Comparison of ENCODE assay signal across 8 cellular contexts in genomic region chr1:111192643-111193519, GRCh38. TPM values are rescaled to one million over a fixed set of nuclear protein-coding genes. Genes with fewer than 3 reads are reported as not detected.
DNase-seq lines count a peak whose midpoint lies in the region; ATAC-seq, FAIRE-seq and TF ChIP-seq lines count a peak whose summit lies in the region.

No MANE protein-coding gene starts in this region.

- peak; percentile 20 for TF ChIP-seq POLR2A in GM18505 (IDR thresholded peaks at IDR 0.05; ENCODE audit: borderline replicate concordance, extremely low read depth, insufficient read depth, insufficient read length)
- TF ChIP-seq POLR2A in endothelial cell of umbilical vein (IDR thresholded peaks at IDR 0.05; ENCODE audit: low read depth, low read length) = no peak

- H3K36me3 ChIP-seq in endothelial cell of umbilical vein (ENCODE audit: control insufficient read depth in 2 of 2, extremely low read depth in 1 of 2, insufficient read depth in 2 of 2, low read length in 2 of 2) = peaks cover 0 to 3% of the 10 kb centered on the region in 2 experiments

- H2AFZ ChIP-seq in endothelial cell of umbilical vein (ENCODE audit: low read depth, low read length) = peak overlapping the region; percentile 24

- CTCF ChIA-PET in endothelial cell of umbilical vein (lab: Charles Lee) = interaction anchor here (0.6 to 1.1 kb wide), 3 partner anchors 10 to 207 kb away, joined by 3 to 4 read pairs (median 3); no protein-coding TSS in a partner anchor

- dilution Hi-C loops in endothelial cell of umbilical vein (cut with MboI; ENCODE audit: extremely low pct_ligation_motif_present, low sequenced_read_pairs) = no loop called here

- intact Hi-C loops in endothelial cell of umbilical vein (cut with micrococcal nuclease) = no loop called here

- no peaks in the 10 kb centered on the region for H3K9me3 ChIP-seq in endothelial cell of umbilical vein (replicated peaks; ENCODE audit: control insufficient read depth, insufficient read depth, low read length)

- peak; percentile 40 for FAIRE-seq in endothelial cell of umbilical vein (lab: Jason Lieb, UNC)

- ATAC-seq in GM18505 (IDR thresholded peaks at IDR 0.05; ENCODE audit: unreplicated experiment) (no peak), HG03280 (IDR thresholded peaks at IDR 0.05; ENCODE audit: unreplicated experiment) (no peak), GM21390 (IDR thresholded peaks at IDR 0.05; ENCODE audit: unreplicated experiment) (no peak)

- no peak for TF ChIP-seq CTCF in endothelial cell of umbilical vein (IDR thresholded peaks at IDR 0.05; ENCODE audit: extremely low read depth in 1 of 2, insufficient read depth in 1 of 2, low read depth in 1 of 2, low read length in 2 of 2)

- H3K27ac ChIP-seq in endothelial cell of umbilical vein (ENCODE audit: insufficient read depth, low read depth, low read length) = no peak overlapping the region

- no peaks in the 10 kb centered on the region for H3K4me1 ChIP-seq in endothelial cell of umbilical vein (ENCODE audit: control insufficient read depth, extremely low read depth, insufficient read depth, low read length)

- H3K4me2 ChIP-seq in endothelial cell of umbilical vein (ENCODE audit: insufficient read depth, low read length) = peak overlapping the region; percentile 17

- POLR2A ChIA-PET in endothelial cell of umbilical vein (lab: Charles Lee) = no interaction called here

- no peak overlapping the region for H3K4me3 ChIP-seq in endothelial cell of umbilical vein (replicated peaks in 1 of 3; ENCODE audit: insufficient read depth in 1 of 3, low read depth in 1 of 3, low read length in 3 of 3)

- BruUV-seq in endothelial cell of umbilical vein (replicated peaks; lab: Mats Ljungman, UMichigan) = no TSS peak

- no peaks in the 10 kb centered on the region for H3K79me2 ChIP-seq in endothelial cell of umbilical vein (ENCODE audit: control insufficient read depth, insufficient read depth, low read length)

- DNase-seq in NCI-H69 (lab: John Stamatoyannopoulos, UW) = peak; percentile 3
- DNase-seq in endothelial cell of umbilical vein (ENCODE audit: low read depth, low spot score) = peak; percentile 42
- DNase-seq in putamen (ENCODE audit: low spot score) = peak; percentile 21
- DNase-seq in COLO668 (lab: John Stamatoyannopoulos, UW; ENCODE audit: unreplicated experiment) = no peak
- no peak for DNase-seq in stimulated activated CD4-positive, alpha-beta T cell treated with anti-CD3 and anti-CD28 coated beads, Interleukin-2, amount 100 ng/mL, for 24 hours

- H3K27me3 ChIP-seq in endothelial cell of umbilical vein (ENCODE audit: control insufficient read depth in 2 of 2, insufficient read depth in 2 of 2, low read length in 2 of 2) = peaks cover 5 to 6% of the 10 kb centered on the region in 2 experiments

- H4K20me1 ChIP-seq in endothelial cell of umbilical vein (replicated peaks; ENCODE audit: control insufficient read depth, extremely low read depth, insufficient read depth, low read length) = no peaks in the 10 kb centered on the region

- no peak overlapping the region for H3K9ac ChIP-seq in endothelial cell of umbilical vein (replicated peaks; ENCODE audit: extremely low read depth, insufficient read depth, low read length)

- H3K9me1 ChIP-seq in endothelial cell of umbilical vein (replicated peaks; ENCODE audit: control insufficient read depth, extremely low read depth, insufficient read depth, low read length) = no peaks in the 10 kb centered on the region

TF ChIP-seq in endothelial cell of umbilical vein, 7 proteins besides CTCF, POLR2A, EP300 and RAD21:
- TF ChIP-seq GATA2 (IDR thresholded peaks at IDR 0.05; ENCODE audit: insufficient read depth, insufficient read length, low read depth, low read length) (no peak), MYC (IDR thresholded peaks at IDR 0.05; ENCODE audit: low read depth, low read length) (no peak), POLR2AphosphoS5 (IDR thresholded peaks at IDR 0.05; ENCODE audit: insufficient read depth, low read depth, low read length) (no peak), EZH2 (IDR thresholded peaks at IDR 0.05; ENCODE audit: borderline replicate concordance, low read depth, low read length, severe bottlenecking) (no peak), MAX (IDR thresholded peaks at IDR 0.05; ENCODE audit: insufficient read depth, insufficient read length) (no peak), JUN (IDR thresholded peaks at IDR 0.05; ENCODE audit: borderline replicate concordance, insufficient read depth, insufficient read length, low read depth) (no peak), FOS (IDR thresholded peaks at IDR 0.05; ENCODE audit: borderline replicate concordance, insufficient read depth, low read length) (no peak)

RNA-seq across cellular contexts. Expression of gene DENND2D, which starts 7.6 kb away (rescaled TPM):
- total RNA-seq in endothelial cell of umbilical vein = 0.42 and 1.00 TPM in 2 replicates
- 0.30 and 0.41 TPM in 2 replicates for polyA plus RNA-seq in endothelial cell of umbilical vein
- polyA plus RNA-seq in endothelial cell of umbilical vein (2011; cell fraction: cytosol; rRNA removed) = 0.21 TPM in 2 replicates
- 0.46 and 0.53 TPM in 2 replicates for polyA plus RNA-seq in endothelial cell of umbilical vein (2011; cell fraction: nucleus; rRNA removed)
- polyA plus RNA-seq in endothelial cell of umbilical vein (2012) = 0.99 and 1.3 TPM in 2 replicates
- 0.47 and 0.97 TPM in 2 replicates for polyA minus RNA-seq in endothelial cell of umbilical vein
- polyA minus RNA-seq in endothelial cell of umbilical vein (2011; cell fraction: cytosol; rRNA and poly(A)+ RNA removed) = 4.6 TPM
- 0.38 and 0.67 TPM in 2 replicates for polyA minus RNA-seq in endothelial cell of umbilical vein (2011; cell fraction: nucleus; rRNA and poly(A)+ RNA removed)

RNA-seq across cellular contexts. Expression of gene CHI3L2, which starts 34.6 kb away (rescaled TPM):
- total RNA-seq in endothelial cell of umbilical vein = not detected in 2 replicates
- not detected in 2 replicates for polyA plus RNA-seq in endothelial cell of umbilical vein
- polyA plus RNA-seq in endothelial cell of umbilical vein (2011; cell fraction: cytosol; rRNA removed) = not detected in 2 replicates
- polyA plus RNA-seq in endothelial cell of umbilical vein (2011; cell fraction: nucleus; rRNA removed) = not detected in 2 replicates
- polyA plus RNA-seq in endothelial cell of umbilical vein (2012) = not detected in 2 replicates
- 0.08 TPM in 1 of 2 replicates, not detected in the other for polyA minus RNA-seq in endothelial cell of umbilical vein
- not detected for polyA minus RNA-seq in endothelial cell of umbilical vein (2011; cell fraction: cytosol; rRNA and poly(A)+ RNA removed)
- not detected in 2 replicates for polyA minus RNA-seq in endothelial cell of umbilical vein (2011; cell fraction: nucleus; rRNA and poly(A)+ RNA removed)

RNA-seq across cellular contexts. Expression of gene CEPT1, which starts 52.9 kb away (rescaled TPM):
- total RNA-seq in endothelial cell of umbilical vein = 27.9 and 29.1 TPM in 2 replicates
- polyA plus RNA-seq in endothelial cell of umbilical vein = 13.6 and 14.3 TPM in 2 replicates
- polyA plus RNA-seq in endothelial cell of umbilical vein (2011; cell fraction: cytosol; rRNA removed) = 10.6 and 11.2 TPM in 2 replicates
- polyA plus RNA-seq in endothelial cell of umbilical vein (2011; cell fraction: nucleus; rRNA removed) = 23.0 and 29.0 TPM in 2 replicates
- 16.5 and 23.2 TPM in 2 replicates for polyA plus RNA-seq in endothelial cell of umbilical vein (2012)
- 31.4 and 34.9 TPM in 2 replicates for polyA minus RNA-seq in endothelial cell of umbilical vein
- 25.1 TPM for polyA minus RNA-seq in endothelial cell of umbilical vein (2011; cell fraction: cytosol; rRNA and poly(A)+ RNA removed)
- 28.9 and 36.7 TPM in 2 replicates for polyA minus RNA-seq in endothelial cell of umbilical vein (2011; cell fraction: nucleus; rRNA and poly(A)+ RNA removed)

RNA-seq across cellular contexts. Expression of gene DRAM2, which starts 53.0 kb away (rescaled TPM):
- 21.7 and 24.5 TPM in 2 replicates for total RNA-seq in endothelial cell of umbilical vein
- 45.2 and 55.9 TPM in 2 replicates for polyA plus RNA-seq in endothelial cell of umbilical vein
- polyA plus RNA-seq in endothelial cell of umbilical vein (2011; cell fraction: cytosol; rRNA removed) = 36.5 and 36.6 TPM in 2 replicates
- 41.1 and 44.8 TPM in 2 replicates for polyA plus RNA-seq in endothelial cell of umbilical vein (2011; cell fraction: nucleus; rRNA removed)
- 42.3 and 43.8 TPM in 2 replicates for polyA plus RNA-seq in endothelial cell of umbilical vein (2012)
- polyA minus RNA-seq in endothelial cell of umbilical vein = 44.3 and 48.7 TPM in 2 replicates
- 38.3 TPM for polyA minus RNA-seq in endothelial cell of umbilical vein (2011; cell fraction: cytosol; rRNA and poly(A)+ RNA removed)
- polyA minus RNA-seq in endothelial cell of umbilical vein (2011; cell fraction: nucleus; rRNA and poly(A)+ RNA removed) = 28.6 and 29.5 TPM in 2 replicates

Comparison
In these comparisons a context has a peak if more than half of its experiments do, and no peak if none do; other contexts are left out.
1. DNase-seq: peak in NCI-H69 (single experiment), endothelial cell of umbilical vein (single experiment) and putamen (single experiment); none in COLO668 (single experiment) and stimulated activated CD4-positive, alpha-beta T cell treated with anti-CD3 and anti-CD28 coated beads, Interleukin-2, amount 100 ng/mL, for 24 hours (0 of 2).